Comparison of ENCODE assay signal across 8 cellular contexts in the genomic region with DNA sequence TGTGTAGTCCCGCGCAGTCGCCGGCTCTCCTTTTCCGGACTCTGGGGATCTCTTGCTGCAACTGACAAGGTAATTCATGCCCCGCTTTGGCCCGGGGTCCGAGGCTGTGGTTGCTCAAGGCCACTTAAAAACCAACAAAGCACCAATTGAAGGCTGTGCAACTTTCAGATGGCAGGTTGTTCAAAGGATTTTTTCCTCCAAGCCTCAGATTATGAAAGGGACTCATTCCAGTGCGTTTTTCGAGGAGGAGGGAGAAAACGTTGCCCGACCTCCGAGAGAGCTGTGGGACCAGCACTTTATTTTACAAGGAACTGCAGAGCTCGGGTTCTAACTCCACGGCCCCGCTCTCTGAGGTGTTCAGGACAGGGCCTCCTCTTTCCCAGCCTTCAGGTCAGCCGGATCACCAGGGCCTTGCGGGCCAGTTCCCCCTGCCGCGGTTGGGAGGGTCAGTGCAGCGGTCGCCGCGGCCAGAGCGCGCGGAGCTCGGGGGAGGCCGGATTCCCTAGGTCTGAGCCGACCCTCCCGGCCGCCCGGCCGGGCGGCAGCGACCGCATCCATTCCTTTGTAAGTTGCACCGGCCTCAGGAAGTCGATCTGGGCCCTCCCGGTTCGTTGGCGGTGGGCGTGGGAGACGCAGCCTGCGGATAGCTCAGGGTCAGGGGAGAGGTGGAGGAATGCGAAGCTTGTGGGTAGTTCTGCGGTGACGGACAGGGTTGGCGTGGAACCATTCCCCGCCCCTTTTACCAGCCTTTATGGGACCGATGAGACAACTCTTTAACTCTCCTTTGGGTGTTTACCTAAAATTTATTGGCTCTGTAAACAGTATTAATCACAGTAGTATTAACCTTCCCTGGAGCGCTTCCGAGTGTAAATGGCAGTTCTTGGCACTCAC. TPM values are rescaled to one million over a fixed set of nuclear protein-coding genes. Genes with fewer than 3 reads are reported as not detected.
DNase-seq lines count a peak whose midpoint lies in the region; ATAC-seq and TF ChIP-seq lines count a peak whose summit lies in the region.

No MANE protein-coding gene starts in this region.

- H3K27ac ChIP-seq in adipose tissue (ENCODE audit: low read depth, low read length) (peak overlapping the region; percentile 49), parathyroid adenoma (peak overlapping the region; percentile 83)

- H3K79me2 ChIP-seq in parathyroid adenoma = peaks cover 3% of the 10 kb centered on the region

- H3K9ac ChIP-seq in parathyroid adenoma = peak overlapping the region; percentile 56

- peaks cover 6% of the 10 kb centered on the region for H3K4me1 ChIP-seq in parathyroid adenoma

- H3K4me2 ChIP-seq in parathyroid adenoma (ENCODE audit: low read length) = peak overlapping the region; percentile 96

- no peaks in the 10 kb centered on the region for H3K36me3 ChIP-seq in MG63
- no peaks in the 10 kb centered on the region for H3K36me3 ChIP-seq in parathyroid adenoma (ENCODE audit: control insufficient read depth, insufficient read depth, low read length)

- H3K4me3 ChIP-seq in MG63 = peak overlapping the region; percentile 84
- peak overlapping the region; percentile 82 for H3K4me3 ChIP-seq in parathyroid adenoma (ENCODE audit: low read depth, low read length)

- DNase-seq in GDM1 (lab: John Stamatoyannopoulos, UW) (peak; percentile 20), MG63 (peak; percentile 91), left cardiac atrium (peak; percentile 86), NCI-H1092 (lab: John Stamatoyannopoulos, UW) (no peak), NCI-H2081 treated with DMSO at 0.1 percent for 48 hours (lab: John Stamatoyannopoulos, UW) (no peak)

- H3K27me3 ChIP-seq in MG63 = no peaks in the 10 kb centered on the region
- no peaks in the 10 kb centered on the region for H3K27me3 ChIP-seq in parathyroid adenoma (ENCODE audit: control insufficient read depth, insufficient read depth, low read length)

- no peaks in the 10 kb centered on the region for H3K9me3 ChIP-seq in MG63
- no peaks in the 10 kb centered on the region for H3K9me3 ChIP-seq in parathyroid adenoma (ENCODE audit: control insufficient read depth, low read length)

- H2AFZ ChIP-seq in parathyroid adenoma = peak overlapping the region; percentile 78

- no peak for TF ChIP-seq CTCF in parathyroid adenoma (IDR thresholded peaks at IDR 0.05)

- ATAC-seq in left cardiac atrium (peak; percentile 23 to 60), HG02759 (IDR thresholded peaks at IDR 0.05; ENCODE audit: unreplicated experiment) (no peak)

- WGBS in adipose tissue, 3 donors = 0 to 2% (median 2%) methylated on average over 48 to 53 of the region's 53 CpGs

- intact Hi-C loops in left cardiac atrium (cut with DNase I) = loop anchor here in 1 of 2 donors (5.0 to 10.0 kb wide), 3 partner anchors 132 to 191 kb away; partner anchors contain the start of gene STX11

RNA-seq across cellular contexts. Expression of gene UTRN, which starts 1.6 kb away (rescaled TPM):
- total RNA-seq in MG63 (2014; rRNA removed; shearing (Covaris generic); ENCODE audit: low replicate concordance) = 16.5 and 32.7 TPM in 2 replicates
- polyA plus RNA-seq in adipose tissue = 10 to 100 TPM; 21.8 to 39.9 (median 38.5) TPM
- 10 to 100 TPM; 79.8 to 86.0 TPM for total RNA-seq in left cardiac atrium

Comparison
In these comparisons a context has a peak if more than half of its experiments do, and no peak if none do; other contexts are left out.
1. DNase-seq: peak in GDM1 (single experiment), MG63 (single experiment) and left cardiac atrium (single experiment); none in NCI-H1092 (single experiment) and NCI-H2081 treated with DMSO at 0.1 percent for 48 hours (single experiment).